In the genomic region with DNA sequence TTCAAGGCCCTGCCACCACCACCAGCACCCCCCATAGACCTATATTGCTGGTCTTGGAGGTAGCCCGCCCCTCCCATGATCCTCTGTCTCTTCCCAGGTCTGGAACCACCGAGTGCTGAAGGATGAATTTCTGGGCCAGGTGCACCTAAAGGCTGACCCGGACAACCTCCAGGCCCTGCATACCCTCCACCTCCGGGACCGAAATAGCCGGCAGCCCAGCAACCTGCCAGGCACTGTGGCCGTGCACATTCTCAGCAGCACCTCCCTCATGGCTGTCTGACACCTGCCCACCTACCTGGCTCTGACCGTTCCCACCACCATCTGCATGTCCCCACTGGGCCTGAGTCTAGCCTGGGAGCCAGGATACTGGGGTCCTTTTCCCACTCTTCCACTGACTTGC, we compare ENCODE assay signal across 33 cellular contexts. TPM values are rescaled to one million over a fixed set of nuclear protein-coding genes. Genes with fewer than 3 reads are reported as not detected.
DNase-seq lines count a peak whose midpoint lies in the region; ATAC-seq, FAIRE-seq and TF ChIP-seq lines count a peak whose summit lies in the region.
"Had no signal": no experiment of that assay in that cellular context is flagged by ENCODE, and none has a peak within 500 bp of the region (broad histone marks: within the 10 kb centered on the region; RNA-seq: fewer than 3 reads in every experiment).

No MANE protein-coding gene starts in this region.

- POLR2A ChIA-PET in WTC11 (lab: Charles Lee), result no interaction called here

- no peaks in the 10 kb centered on the region for H3K79me2 ChIP-seq in trophoblast cell (ENCODE audit: control insufficient read depth, insufficient read depth, low read length, poor library complexity)

- H3K36me3 Mint-ChIP-seq in WTC11, result peaks cover 3% of the 10 kb centered on the region; the same call in 1 of the 2 replicates
- H3K36me3 Mint-ChIP-seq: CD14-positive monocyte had no signal

- CTCF ChIA-PET in WTC11 (lab: Charles Lee), result interaction anchor here (2.2 kb wide), 1 partner anchor 10 kb away, joined by 11 read pairs; no protein-coding TSS in a partner anchor

- H4K91ac ChIP-seq in trophoblast cell (ENCODE audit: low read depth, low read length), result no peak overlapping the region

- H2BK12ac ChIP-seq in trophoblast cell (ENCODE audit: low read length), result no peak overlapping the region

- intact Hi-C loops in kidney (cut with DNase I), result no loop called here
- intact Hi-C loops in psoas muscle (cut with DNase I), result no loop called here

- H3K18ac ChIP-seq in trophoblast cell (ENCODE audit: low read length), result no peak overlapping the region

- no peak overlapping the region for H2AFZ ChIP-seq in trophoblast cell (ENCODE audit: insufficient read depth, low read length, poor library complexity)

- H4K8ac ChIP-seq in trophoblast cell (ENCODE audit: low read depth, low read length), result no peak overlapping the region

- TF ChIP-seq CTCF in WTC11 (IDR thresholded peaks at IDR 0.05) (no peak), bronchial epithelial cell (IDR thresholded peaks at IDR 0.05; ENCODE audit: insufficient read depth, low read length, severe bottlenecking) (no peak), kidney (IDR thresholded peaks at IDR 0.05; ENCODE audit: borderline replicate concordance, extremely low read depth, insufficient read depth) (no peak), psoas muscle (IDR thresholded peaks at IDR 0.05) (no peak)

- no peaks in the 10 kb centered on the region for H3K9me3 Mint-ChIP-seq in WTC11
- H3K9me3 Mint-ChIP-seq: CD8-positive, alpha-beta memory T cell had no signal

- no peak overlapping the region for H3K9ac ChIP-seq in kidney (ENCODE audit: low read length in 2 of 2)
- no peak overlapping the region for H3K9ac ChIP-seq in trophoblast cell (ENCODE audit: low read length)
- H3K9ac ChIP-seq: BLaER1 had no signal

- no peak overlapping the region for H2BK5ac ChIP-seq in trophoblast cell (ENCODE audit: low read depth, low read length, poor library complexity)

- H3K14ac ChIP-seq in trophoblast cell (ENCODE audit: low read length), result no peak overlapping the region

- H3K79me1 ChIP-seq in trophoblast cell (ENCODE audit: low read length), result no peaks in the 10 kb centered on the region

- H3K9me3 ChIP-seq in kidney (ENCODE audit: control insufficient read depth in 1 of 2, low read length in 2 of 2) (no peaks in the 10 kb centered on the region), psoas muscle (no peaks in the 10 kb centered on the region), trophoblast cell (ENCODE audit: insufficient read depth, low read depth, low read length) (peaks cover 2% of the 10 kb centered on the region)
- H3K9me3 ChIP-seq: BE2C, BLaER1 had no signal

- no peak overlapping the region for H3K27ac ChIP-seq in kidney (ENCODE audit: low read depth in 2 of 2, low read length in 2 of 2)
- no peak overlapping the region for H3K27ac ChIP-seq in psoas muscle
- H3K27ac ChIP-seq in trophoblast cell (ENCODE audit: low read depth, low read length), result no peak overlapping the region

- H3K4me2 ChIP-seq in trophoblast cell (ENCODE audit: low read length), result no peak overlapping the region

- no peak overlapping the region for H2BK120ac ChIP-seq in trophoblast cell (ENCODE audit: insufficient read depth, low read length, poor library complexity)

- no peak overlapping the region for H2AK5ac ChIP-seq in trophoblast cell (ENCODE audit: low read length)

- H4K12ac ChIP-seq in trophoblast cell (ENCODE audit: low read depth, low read length), result no peak overlapping the region

- H3K4me1 ChIP-seq in kidney (ENCODE audit: control insufficient read depth in 1 of 2, insufficient read depth in 1 of 2, low read depth in 1 of 2, low read length in 2 of 2) (peaks cover 4 to 14% of the 10 kb centered on the region in 2 donors), psoas muscle (no peaks in the 10 kb centered on the region), trophoblast cell (ENCODE audit: control insufficient read depth in 1 of 2, insufficient read depth in 2 of 2, low read length in 2 of 2) (peaks cover 9 to 10% of the 10 kb centered on the region in 2 experiments)

- DNase-seq in WTC11 (ENCODE audit: low spot score) (no peak), bronchial epithelial cell (ENCODE audit: low read depth) (no peak), kidney (peak; percentile 44), psoas muscle (peak; percentile 9 to 34), trophoblast cell (no peak), NCI-H146 (lab: John Stamatoyannopoulos, UW) (no peak), NCI-H524 (lab: John Stamatoyannopoulos, UW) (no peak)
- DNase-seq in activated CD4-positive, alpha-beta T cell treated with anti-CD3 and anti-CD28 coated beads for 1 hour, result no peak
- DNase-seq: 8988T; ACHN; BE2C; C1 segment of cervical spinal cord; CD4-positive, alpha-beta memory T cell; CD4-positive, CD25-positive, alpha-beta regulatory T cell; CD8-positive, alpha-beta memory T cell; COR-L47; DMS 273 treated with DMSO at 0.1 percent for 48 hours; DMS153; DMS53; DMS79; DND-41; EL; GDM1 had no signal

- H3K27me3 ChIP-seq in bronchial epithelial cell (ENCODE audit: control insufficient read depth, insufficient read depth, low read length) (no peaks in the 10 kb centered on the region), psoas muscle (ENCODE audit: insufficient read depth in 3 of 3, low read length in 2 of 3) (no peaks in the 10 kb centered on the region), trophoblast cell (ENCODE audit: insufficient read depth, low read length) (no peaks in the 10 kb centered on the region)
- H3K27me3 ChIP-seq: BE2C, BLaER1 had no signal

- ATAC-seq in WTC11 (no peak), psoas muscle (no peak)
- ATAC-seq: GM12878 had no signal

- H3K27ac Mint-ChIP-seq in WTC11, result 0 out of 2 replicates have a peak overlapping the region, but pooled peaks have one; percentile 19
- H3K27ac Mint-ChIP-seq: CD4-positive, CD25-positive, alpha-beta regulatory T cell had no signal

- H3K4ac ChIP-seq in trophoblast cell (ENCODE audit: low read depth, low read length), result no peak overlapping the region

- no peaks in the 10 kb centered on the region for H3K27me3 Mint-ChIP-seq in WTC11 (ENCODE audit: low read depth)
- H3K27me3 Mint-ChIP-seq: CD4-positive, alpha-beta memory T cell; CD8-positive, alpha-beta memory T cell had no signal

- H3K4me3 Mint-ChIP-seq in WTC11, result no peak overlapping the region
- H3K4me3 Mint-ChIP-seq: CD14-positive monocyte; CD4-positive, alpha-beta memory T cell; CD4-positive, CD25-positive, alpha-beta regulatory T cell; CD8-positive, alpha-beta memory T cell had no signal

- FAIRE-seq in bronchial epithelial cell (lab: Jason Lieb, UNC) (peak; percentile 72), kidney (lab: Jason Lieb, UNC) (no peak)
- FAIRE-seq: A204.1, GM12878, GM12892, GM18507 had no signal

- H3K4me1 Mint-ChIP-seq in WTC11, result peaks cover 21% of the 10 kb centered on the region

- no peaks in the 10 kb centered on the region for H3K36me3 ChIP-seq in bronchial epithelial cell (ENCODE audit: control insufficient read depth, insufficient read depth, low read length)
- peaks cover 0 to 6% of the 10 kb centered on the region in 2 donors for H3K36me3 ChIP-seq in kidney (ENCODE audit: control insufficient read depth in 1 of 2, insufficient read depth in 2 of 2, low read length in 2 of 2)
- H3K36me3 ChIP-seq in psoas muscle (ENCODE audit: insufficient read depth in 1 of 2, low read depth in 1 of 2), result no peaks in the 10 kb centered on the region
- H3K36me3 ChIP-seq in trophoblast cell (ENCODE audit: control insufficient read depth in 1 of 2, insufficient read depth in 2 of 2, low read length in 2 of 2), result peaks cover 0 to 1% of the 10 kb centered on the region in 2 experiments
- H3K36me3 ChIP-seq: BE2C had no signal

- no peak overlapping the region for H3K4me3 ChIP-seq in bronchial epithelial cell (ENCODE audit: low read depth, low read length)
- H3K4me3 ChIP-seq in kidney (ENCODE audit: low read length in 2 of 2), result no peak overlapping the region
- H3K4me3 ChIP-seq in psoas muscle, result no peak overlapping the region
- H3K4me3 ChIP-seq in trophoblast cell (ENCODE audit: low read depth, low read length), result no peak overlapping the region
- H3K4me3 ChIP-seq: BLaER1, GM12878 had no signal

- 87 to 95% (median 88%) methylated on average over 8 of the region's 8 CpGs for WGBS in psoas muscle, 3 donors
- WGBS in trophoblast cell (ENCODE audit: extremely low coverage, insufficient coverage, insufficient read length), result no CpG with 5 or more reads among the region's 8 CpGs

- no peak overlapping the region for H3K23ac ChIP-seq in trophoblast cell (ENCODE audit: low read length)

TF ChIP-seq in WTC11, 78 proteins besides CTCF, POLR2A, EP300 and RAD21 (continues in another document):
- TF ChIP-seq TCF7 (CRISPR knock-in tag; IDR thresholded peaks at IDR 0.05; ENCODE audit: low read depth) (no peak), GTF2I (CRISPR knock-in tag; conservative IDR thresholded peaks at IDR 0.05) (no peak), NR1H2 (CRISPR knock-in tag; IDR thresholded peaks at IDR 0.05) (no peak)
- TF ChIP-seq, protein P1, sequence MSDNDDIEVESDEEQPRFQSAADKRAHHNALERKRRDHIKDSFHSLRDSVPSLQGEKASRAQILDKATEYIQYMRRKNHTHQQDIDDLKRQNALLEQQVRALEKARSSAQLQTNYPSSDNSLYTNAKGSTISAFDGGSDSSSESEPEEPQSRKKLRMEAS (CRISPR knock-in tag; IDR thresholded peaks at IDR 0.05), result no peak

RNA-seq across cellular contexts. Expression of a gene that starts 4.5 kb away (rescaled TPM):
- total RNA-seq in WTC11 (2021) (2.1 to 2.5 TPM (median 2.3 TPM) in 3 replicates), bronchial epithelial cell (under 0.01 and 0.13 TPM in 2 replicates), kidney (10.7 TPM), psoas muscle (1 to 10 TPM; 2.3 to 3.0 (median 2.8) TPM)
- polyA plus RNA-seq in kidney (ENCODE audit: insufficient read depth, low read depth, low replicate concordance) (6.1 TPM), psoas muscle (1 to 10 TPM in 2 of 3 donors, under 1 TPM in 1; 0.62 to 1.1 (median 1.0) TPM)
- 1.7 TPM in 2 replicates for polyA plus RNA-seq in trophoblast cell (2013)
- total RNA-seq: A673 had no signal
- polyA plus RNA-seq: AG04450 had no signal

RNA-seq across cellular contexts. Expression of a gene that starts 21.0 kb away (rescaled TPM):
- total RNA-seq in WTC11 (2021) (1.4 TPM in 1 of 3 replicates, not detected in the others), bronchial epithelial cell (not detected in 2 replicates), kidney (1.8 TPM), psoas muscle (not detected)
- polyA plus RNA-seq in kidney (ENCODE audit: insufficient read depth, low read depth, low replicate concordance) (not detected), psoas muscle (under 1 TPM in 1 of 3 donors, not detected in 2; 0.32 TPM)
- polyA plus RNA-seq in trophoblast cell (2013), result not detected in 2 replicates
- total RNA-seq: A673; CD4-positive, CD25-positive, alpha-beta regulatory T cell; CD8-positive, alpha-beta memory T cell; Daoy; G401; GM12878 had no signal
- polyA plus RNA-seq: AG04450; CD14-positive monocyte; CD4-positive, alpha-beta memory T cell; CD4-positive, CD25-positive, alpha-beta regulatory T cell; CD8-positive, alpha-beta memory T cell; GM12878 had no signal

RNA-seq across cellular contexts. Expression of a gene that starts 56.8 kb away (rescaled TPM):
- total RNA-seq in WTC11 (2021), result 24.0 to 27.4 TPM (median 24.3 TPM) in 3 replicates
- total RNA-seq in bronchial epithelial cell, result 3.2 and 9.6 TPM in 2 replicates
- total RNA-seq in kidney, result 36.0 TPM
- polyA plus RNA-seq in kidney (ENCODE audit: insufficient read depth, low read depth, low replicate concordance), result 20.0 TPM
- total RNA-seq in psoas muscle, result 1 to 10 TPM in 2 of 4 donors, under 1 TPM in 2; 0.88 to 1.8 (median 1.1) TPM
- under 1 TPM; 0.59 to 0.67 (median 0.64) TPM for polyA plus RNA-seq in psoas muscle
- 5.7 and 5.9 TPM in 2 replicates for polyA plus RNA-seq in trophoblast cell (2013)

Comparison
In these comparisons a context has a peak if more than half of its experiments do, and no peak if none do; other contexts are left out.
1. DNase-seq: peak in kidney (single experiment) and psoas muscle (2 of 2); none in WTC11 (single experiment), bronchial epithelial cell (single experiment), trophoblast cell (0 of 2), NCI-H146 (single experiment), activated CD4-positive, alpha-beta T cell treated with anti-CD3 and anti-CD28 coated beads for 1 hour (single experiment) and NCI-H524 (0 of 2).